ENCODE assay signal across 8 cellular contexts in genomic region chr14:86462193-86462592, GRCh38.
A peak's percentile ranks its signal among the peaks of the same experiment; 100 is the strongest.
DNase-seq lines count a peak whose midpoint lies in the region; ATAC-seq and TF ChIP-seq lines count a peak whose summit lies in the region.

No MANE protein-coding gene starts in this region.

- peak; percentile 68 for ATAC-seq in body of pancreas
- ATAC-seq in HG02623 (IDR thresholded peaks at IDR 0.05; ENCODE audit: unreplicated experiment): no peak
- no peak for ATAC-seq in GM21423 (IDR thresholded peaks at IDR 0.05; ENCODE audit: unreplicated experiment)
- ATAC-seq in HG03354 (IDR thresholded peaks at IDR 0.05; ENCODE audit: poor library complexity, severe bottlenecking, unreplicated experiment): no peak

- no peak overlapping the region for H3K27ac ChIP-seq in body of pancreas
- H3K27ac ChIP-seq in mesenchymal stem cell (ENCODE audit: low read length, poor library complexity, severe bottlenecking): no peak overlapping the region

- H4K91ac ChIP-seq in mesenchymal stem cell (ENCODE audit: low read length): no peak overlapping the region

- intact Hi-C loops in body of pancreas (cut with DNase I): loop anchor here (10.0 kb wide), 1 partner anchor 193 kb away; no protein-coding TSS in a partner anchor

- H2BK12ac ChIP-seq in mesenchymal stem cell (ENCODE audit: low read length in 2 of 2): no peak overlapping the region

- H2BK120ac ChIP-seq in mesenchymal stem cell (ENCODE audit: low read depth, low read length): no peak overlapping the region

- no peak overlapping the region for H2AFZ ChIP-seq in mesenchymal stem cell (ENCODE audit: low read depth, low read length)

- H3K4me3 ChIP-seq in body of pancreas (no peak overlapping the region), mesenchymal stem cell (ENCODE audit: insufficient read depth in 1 of 2, low read depth in 1 of 2, low read length in 2 of 2) (no peak overlapping the region)

- peak; percentile 53 for TF ChIP-seq CTCF in LNCAP (IDR thresholded peaks at IDR 0.05)
- peak in 6 of 7 experiments; percentile 37 to 67 (median 60) for TF ChIP-seq CTCF in body of pancreas (IDR thresholded peaks at IDR 0.05)

- H3K4me1 ChIP-seq in body of pancreas (no peaks in the 10 kb centered on the region), mesenchymal stem cell (ENCODE audit: control insufficient read depth, insufficient read depth, low read depth, low read length) (peaks cover 1% of the 10 kb centered on the region)

- H3K27me3 ChIP-seq in body of pancreas (no peaks in the 10 kb centered on the region), mesenchymal stem cell (ENCODE audit: control insufficient read depth in 1 of 2, insufficient read depth in 1 of 2, low read length in 2 of 2) (no peaks in the 10 kb centered on the region)

- H3K36me3 ChIP-seq in body of pancreas (replicated peaks in 1 of 2; ENCODE audit: insufficient read depth in 1 of 2, low read depth in 2 of 2): no peaks in the 10 kb centered on the region
- no peaks in the 10 kb centered on the region for H3K36me3 ChIP-seq in mesenchymal stem cell (ENCODE audit: control insufficient read depth in 1 of 2, insufficient read depth in 2 of 2, low read depth in 1 of 2, low read length in 2 of 2)

- H3K9me3 ChIP-seq in body of pancreas (no peaks in the 10 kb centered on the region), mesenchymal stem cell (ENCODE audit: control insufficient read depth, low read length) (no peaks in the 10 kb centered on the region)

- H3K18ac ChIP-seq in mesenchymal stem cell (ENCODE audit: low read depth in 1 of 2, low read length in 2 of 2): no peak overlapping the region

- no peak overlapping the region for H3K14ac ChIP-seq in mesenchymal stem cell (ENCODE audit: low read length in 2 of 2)

- WGBS in body of pancreas, 2 donors: 36 to 50% methylated on average over 1 of the region's 1 CpG
- WGBS in mesenchymal stem cell: 60% methylated on average over 1 of the region's 1 CpG

- H3K23ac ChIP-seq in mesenchymal stem cell (ENCODE audit: low read length in 2 of 2): no peak overlapping the region

- DNase-seq in ELF-1 (ENCODE audit: low read depth, low spot score): peak; percentile 9
- peak; percentile 17 to 45 (median 37) for DNase-seq in body of pancreas
- DNase-seq in mesenchymal stem cell: peak; percentile 36
- DNase-seq in NCI-H1436 treated with DMSO at 0.1 percent for 48 hours (lab: John Stamatoyannopoulos, UW): no peak

- no peak overlapping the region for H2AK5ac ChIP-seq in mesenchymal stem cell (ENCODE audit: low read length, severe bottlenecking)

- no peak overlapping the region for H2BK5ac ChIP-seq in mesenchymal stem cell (ENCODE audit: low read depth, low read length, poor library complexity, severe bottlenecking)

- TF ChIP-seq POLR2A in body of pancreas (IDR thresholded peaks at IDR 0.05): no peak

- H3K4me2 ChIP-seq in mesenchymal stem cell (ENCODE audit: low read length, poor library complexity, severe bottlenecking): no peak overlapping the region

- H4K8ac ChIP-seq in mesenchymal stem cell (ENCODE audit: low read length): no peak overlapping the region

- no peak overlapping the region for H3K9ac ChIP-seq in mesenchymal stem cell (ENCODE audit: low read length)

- no peak overlapping the region for H2BK15ac ChIP-seq in mesenchymal stem cell (ENCODE audit: low read depth, poor library complexity, severe bottlenecking)

- H3K4ac ChIP-seq in mesenchymal stem cell (ENCODE audit: low read depth in 1 of 2, low read length in 2 of 2): no peak overlapping the region

- H3K79me1 ChIP-seq in mesenchymal stem cell (replicated peaks; ENCODE audit: low read length, poor library complexity, severe bottlenecking): no peaks in the 10 kb centered on the region
